ENCODE assay signal across 10 cellular contexts in genomic region chr3:98986073-98986472, GRCh38.
DNase-seq lines count a peak whose midpoint lies in the region; ATAC-seq, FAIRE-seq and TF ChIP-seq lines count a peak whose summit lies in the region.
"Had no signal": no experiment of that assay in that cellular context is flagged by ENCODE, and none has a peak within 500 bp of the region (broad histone marks: within the 10 kb centered on the region; RNA-seq: fewer than 3 reads in every experiment).

No MANE protein-coding gene starts in this region.

- no peak overlapping the region for H2BK12ac ChIP-seq in neuronal stem cell (ENCODE audit: low read length)

- no peak overlapping the region for H4K91ac ChIP-seq in neuronal stem cell (ENCODE audit: low read depth, low read length, poor library complexity)

- no peaks in the 10 kb centered on the region for H3K9me3 ChIP-seq in neuronal stem cell (replicated peaks in 1 of 2; ENCODE audit: control insufficient read depth in 2 of 2, insufficient read depth in 1 of 2, low read depth in 1 of 2, low read length in 2 of 2)
- H3K9me3 ChIP-seq: adrenal gland had no signal

- no CpG with 5 or more reads among the region's 1 CpG for WGBS in neuronal stem cell (ENCODE audit: extremely low coverage in 2 of 2, insufficient read length in 2 of 2, insufficient replicate concordance in 1 of 2), 2 donors

- H4K8ac ChIP-seq in neuronal stem cell (ENCODE audit: low read depth, low read length), result no peak overlapping the region

- no peak overlapping the region for H2AFZ ChIP-seq in neuronal stem cell (ENCODE audit: low read length)

- no peak overlapping the region for H3K18ac ChIP-seq in neuronal stem cell (ENCODE audit: low read length)

- ATAC-seq in HG03196 (IDR thresholded peaks at IDR 0.05; ENCODE audit: unreplicated experiment) (no peak), GM18907 (IDR thresholded peaks at IDR 0.05; ENCODE audit: unreplicated experiment) (no peak)

- peaks cover 6 to 27% of the 10 kb centered on the region in 2 donors for H3K4me1 ChIP-seq in neuronal stem cell (ENCODE audit: control insufficient read depth in 2 of 2, insufficient read depth in 1 of 2, low read depth in 1 of 2, low read length in 2 of 2)
- H3K4me1 ChIP-seq: adrenal gland had no signal

- no peak overlapping the region for H2AK5ac ChIP-seq in neuronal stem cell (ENCODE audit: low read depth, low read length)

- no peak for TF ChIP-seq POLR2A in GM12892 (IDR thresholded peaks at IDR 0.05; ENCODE audit: low read depth, low read length)

- H3K4me2 ChIP-seq in neuronal stem cell (ENCODE audit: insufficient read depth, low read length, poor library complexity, severe bottlenecking), result no peak overlapping the region

- peak; percentile 82 for FAIRE-seq in GM12892 (lab: Jason Lieb, UNC)

- H3K4me3 ChIP-seq in fibroblast of pulmonary artery (replicated peaks; ENCODE audit: low read depth, low read length) (no peak overlapping the region), neuronal stem cell (ENCODE audit: low read length in 2 of 2) (no peak overlapping the region)
- H3K4me3 ChIP-seq: adrenal gland had no signal

- no peaks in the 10 kb centered on the region for H3K36me3 ChIP-seq in neuronal stem cell (replicated peaks in 1 of 2; ENCODE audit: control insufficient read depth in 2 of 2, insufficient read depth in 2 of 2, low read length in 2 of 2)
- H3K36me3 ChIP-seq: adrenal gland had no signal

- H2BK5ac ChIP-seq in neuronal stem cell (ENCODE audit: low read length), result no peak overlapping the region

- peak overlapping the region; percentile 16 for H3K27ac ChIP-seq in neuronal stem cell (replicated peaks; ENCODE audit: low read length)
- H3K27ac ChIP-seq: adrenal gland had no signal

- H3K79me1 ChIP-seq in neuronal stem cell (ENCODE audit: low read depth, low read length), result no peaks in the 10 kb centered on the region

- no peak overlapping the region for H3K4ac ChIP-seq in neuronal stem cell (ENCODE audit: low read length)

- H3K14ac ChIP-seq in neuronal stem cell (ENCODE audit: low read length), result no peak overlapping the region

- no peaks in the 10 kb centered on the region for H3K27me3 ChIP-seq in neuronal stem cell (ENCODE audit: control insufficient read depth in 3 of 3, insufficient read depth in 3 of 3, low read depth in 1 of 3, low read length in 3 of 3)
- H3K27me3 ChIP-seq: adrenal gland had no signal

- no peak overlapping the region for H3K23ac ChIP-seq in neuronal stem cell (ENCODE audit: low read depth, low read length, poor library complexity)

- no peak overlapping the region for H2BK120ac ChIP-seq in neuronal stem cell (ENCODE audit: low read depth, low read length)

- DNase-seq in GM12892 (ENCODE audit: insufficient read length) (no peak), SK-N-DZ (ENCODE audit: low spot score) (peak; percentile 9), fibroblast of pulmonary artery (ENCODE audit: low read depth) (peak; percentile 80), neuronal stem cell (ENCODE audit: low spot score) (peak; percentile 82)
- no peak for DNase-seq in activated CD4-positive, CD25-positive, alpha-beta regulatory T cell treated with anti-CD3 and anti-CD28 coated beads, Interleukin-2, amount 50 U/mL, for 72 hours
- no peak for DNase-seq in activated naive CD4-positive, alpha-beta T cell treated with anti-CD3 and anti-CD28 coated beads, Interleukin-2, amount 50 U/mL, for 16 hours
- DNase-seq: adrenal gland, NCI-H1092 had no signal

- no peak overlapping the region for H2BK15ac ChIP-seq in neuronal stem cell (ENCODE audit: low read length)

- H3K9ac ChIP-seq in neuronal stem cell (ENCODE audit: low read depth, low read length, poor library complexity), result no peak overlapping the region

- TF ChIP-seq CTCF in fibroblast of pulmonary artery (IDR thresholded peaks at IDR 0.05; ENCODE audit: low read length, missing control alignments), result no peak

Comparison
In these comparisons a context has a peak if more than half of its experiments do, and no peak if none do; other contexts are left out.
1. DNase-seq: peak in SK-N-DZ (single experiment), fibroblast of pulmonary artery (single experiment) and neuronal stem cell (single experiment); none in GM12892 (single experiment), activated CD4-positive, CD25-positive, alpha-beta regulatory T cell treated with anti-CD3 and anti-CD28 coated beads, Interleukin-2, amount 50 U/mL, for 72 hours (single experiment) and activated naive CD4-positive, alpha-beta T cell treated with anti-CD3 and anti-CD28 coated beads, Interleukin-2, amount 50 U/mL, for 16 hours (single experiment).